Comparison of ENCODE assay signal across 9 cellular contexts in the genomic region with DNA sequence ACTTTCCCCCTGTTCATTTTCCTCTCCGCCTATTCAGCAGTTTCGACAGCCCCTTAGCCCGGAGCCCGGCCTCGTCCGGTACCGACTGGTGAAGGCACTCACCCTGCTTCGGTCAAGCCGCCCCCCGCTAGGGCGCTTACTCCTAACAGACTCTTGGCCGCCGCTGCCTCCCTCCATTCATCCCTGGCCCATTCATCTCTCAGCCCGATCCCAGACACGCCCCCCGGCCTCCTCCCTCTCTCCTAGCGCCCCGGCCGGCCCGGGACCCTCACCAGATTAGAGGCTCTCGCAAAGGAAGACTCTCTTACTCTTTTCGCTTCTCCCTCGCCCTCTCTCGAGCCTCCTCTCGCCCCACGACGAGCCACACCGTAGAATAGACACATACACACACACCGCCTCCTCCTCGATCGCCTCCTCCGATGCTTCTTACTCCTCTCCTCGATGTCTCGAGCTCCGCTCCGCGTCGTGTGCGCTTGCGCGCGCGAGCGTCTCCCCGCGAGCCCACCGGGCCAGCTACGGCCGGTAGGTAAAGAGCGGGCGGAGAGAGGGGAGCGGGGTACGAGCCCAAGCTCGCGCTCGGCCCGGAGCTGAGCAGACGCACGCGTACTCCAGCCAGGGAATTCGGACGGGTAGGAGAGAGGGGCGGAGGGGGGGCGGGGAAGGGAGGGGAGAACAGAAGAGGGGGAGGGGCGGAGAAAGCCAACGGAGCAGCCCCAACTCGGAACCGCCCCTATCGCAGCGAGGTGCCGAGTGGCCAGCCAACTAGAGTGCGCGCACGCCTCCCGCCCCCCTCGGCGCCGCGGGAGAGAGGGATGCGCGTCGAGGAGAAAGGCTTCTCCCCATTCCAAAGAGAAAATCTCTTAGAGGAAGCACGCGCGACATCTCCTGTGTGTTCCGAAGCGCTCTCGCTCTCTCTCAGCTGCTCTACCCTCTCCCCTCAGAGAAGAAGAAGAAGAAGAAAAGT. TPM values are rescaled to one million over a fixed set of nuclear protein-coding genes. Genes with fewer than 3 reads are reported as not detected.
DNase-seq lines count a peak whose midpoint lies in the region; ATAC-seq and TF ChIP-seq lines count a peak whose summit lies in the region.
"Had no signal": no experiment of that assay in that cellular context is flagged by ENCODE, and none has a peak within 500 bp of the region (broad histone marks: within the 10 kb centered on the region; RNA-seq: fewer than 3 reads in every experiment).

A gene (minus strand): TSS at position 633 of the 964 bp plus-strand sequence.

- peak within 1 kb of the TSS; percentile 88 for H3K4me3 Mint-ChIP-seq in GM23338
- H3K4me3 Mint-ChIP-seq in activated T-helper 1 cell treated with anti-CD3 and anti-CD28 coated beads, Interleukin-12 subunit alpha, Interleukin-12 subunit beta, Interleukin-2, Interleukin-4 antibody, amounts not matched to agents 30 ng/mL and 10 ng/mL and 1 ng/mL, durations not matched to agents 14 hours and 24 hours and 36 hours = peak within 1 kb of the TSS; percentile 83
- H3K4me3 Mint-ChIP-seq in stimulated activated memory B cell treated with anti-CD40 and anti-IgM and Interleukin-4, amounts not matched to agents 10 μg/mL and 1 μg/mL and 100 μg/mL, for 72 hours = peak within 1 kb of the TSS; percentile 80

- no peaks in the 10 kb centered on the region for H3F3A ChIP-seq in GM23338 (replicated peaks; ENCODE audit: low read depth)

- peak within 1 kb of the TSS; percentile 100 for H3K27ac Mint-ChIP-seq in GM23338
- no peak within 1 kb of the TSS for H3K27ac Mint-ChIP-seq in activated T-helper 1 cell treated with anti-CD3 and anti-CD28 coated beads, Interleukin-12 subunit alpha, Interleukin-12 subunit beta, Interleukin-2, Interleukin-4 antibody, amounts not matched to agents 30 ng/mL and 10 ng/mL and 1 ng/mL, durations not matched to agents 14 hours and 24 hours and 36 hours
- peak within 1 kb of the TSS; percentile 38 for H3K27ac Mint-ChIP-seq in stimulated activated memory B cell treated with anti-CD40 and anti-IgM and Interleukin-4, amounts not matched to agents 10 μg/mL and 1 μg/mL and 100 μg/mL, for 72 hours

- no peaks in the 10 kb centered on the region for H4K20me1 ChIP-seq in GM23338 (replicated peaks; ENCODE audit: insufficient read depth)

- peaks cover 12% of the 10 kb centered on the region for H3K27me3 Mint-ChIP-seq in GM23338 (ENCODE audit: insufficient read depth, low read depth, poor library complexity)
- H3K27me3 Mint-ChIP-seq in activated T-helper 1 cell treated with anti-CD3 and anti-CD28 coated beads, Interleukin-12 subunit alpha, Interleukin-12 subunit beta, Interleukin-2, Interleukin-4 antibody, amounts not matched to agents 30 ng/mL and 10 ng/mL and 1 ng/mL, durations not matched to agents 14 hours and 24 hours and 36 hours (ENCODE audit: insufficient read depth) = peaks cover 36% of the 10 kb centered on the region
- H3K27me3 Mint-ChIP-seq in stimulated activated memory B cell treated with anti-CD40 and anti-IgM and Interleukin-4, amounts not matched to agents 10 μg/mL and 1 μg/mL and 100 μg/mL, for 72 hours = peaks cover 30% of the 10 kb centered on the region

- no peak for TF ChIP-seq CTCF in GM23338 (conservative IDR thresholded peaks at IDR 0.05; ENCODE audit: low read depth in 2 of 2)

- H3K79me2 ChIP-seq in GM23338 (replicated peaks; ENCODE audit: insufficient read depth) = peaks cover 44% of the 10 kb centered on the region

- peak within 1 kb of the TSS; percentile 99 for H3K27ac ChIP-seq in GM23338 (ENCODE audit: low read depth)

- no peaks in the 10 kb centered on the region for H3K36me3 ChIP-seq in GM23338 (ENCODE audit: insufficient read depth)

- peaks cover under 1% of the 10 kb centered on the region; the same call in 1 of the 3 replicates for H3K9me3 Mint-ChIP-seq in GM23338
- no peaks in the 10 kb centered on the region for H3K9me3 Mint-ChIP-seq in activated T-helper 1 cell treated with anti-CD3 and anti-CD28 coated beads, Interleukin-12 subunit alpha, Interleukin-12 subunit beta, Interleukin-2, Interleukin-4 antibody, amounts not matched to agents 30 ng/mL and 10 ng/mL and 1 ng/mL, durations not matched to agents 14 hours and 24 hours and 36 hours
- H3K9me3 Mint-ChIP-seq in stimulated activated memory B cell treated with anti-CD40 and anti-IgM and Interleukin-4, amounts not matched to agents 10 μg/mL and 1 μg/mL and 100 μg/mL, for 72 hours = no peaks in the 10 kb centered on the region

- intact Hi-C loops in activated T-helper 1 cell treated with anti-CD3 and anti-CD28 coated beads, Interleukin-12 subunit alpha, Interleukin-12 subunit beta, Interleukin-2, Interleukin-4 antibody, amounts not matched to agents 30 ng/mL and 10 ng/mL and 1 ng/mL, durations not matched to agents 14 hours and 24 hours and 36 hours (cut with micrococcal nuclease) = loop anchor here (1.0 to 10.0 kb wide), 2 partner anchors 83 to 313 kb away; a partner anchor contains a TSS

- H3K27me3 ChIP-seq in GM23338 (ENCODE audit: insufficient read depth) = no peaks in the 10 kb centered on the region

- peak within 1 kb of the TSS; percentile 92 for H3K4me2 ChIP-seq in GM23338

- DNase-seq in GM23338 (ENCODE audit: low spot score) (peak; percentile 90), NCI-H748 treated with DMSO at 0.1 percent for 48 hours (lab: John Stamatoyannopoulos, UW) (peak; percentile 78), fibroblast of gingiva (ENCODE audit: low read depth) (peak; percentile 15), mucosa of gallbladder (ENCODE audit: low spot score) (peak; percentile 78), UCSD-AML1 (lab: John Stamatoyannopoulos, UW; ENCODE audit: unreplicated experiment) (no peak)
- DNase-seq in activated T-helper 1 cell treated with anti-CD3 and anti-CD28 coated beads, Interleukin-12 subunit alpha, Interleukin-12 subunit beta, Interleukin-2, Interleukin-4 antibody, amounts not matched to agents 30 ng/mL and 10 ng/mL and 1 ng/mL, durations not matched to agents 14 hours and 24 hours and 36 hours (ENCODE audit: low spot score) = peak; percentile 1

- no peak within 1 kb of the TSS; the same call in 1 of the 2 replicates for H2AFZ ChIP-seq in GM23338

- ATAC-seq in GM23338 (peak; percentile 75), HG03159 (IDR thresholded peaks at IDR 0.05; ENCODE audit: unreplicated experiment) (no peak)
- ATAC-seq in stimulated activated memory B cell treated with anti-CD40 and anti-IgM and Interleukin-4, amounts not matched to agents 10 μg/mL and 1 μg/mL and 100 μg/mL, for 72 hours = peak; percentile 76

- peak within 1 kb of the TSS; percentile 81 for H3K4me3 ChIP-seq in GM23338

- H3K4me1 Mint-ChIP-seq in GM23338 = peaks cover 29% of the 10 kb centered on the region
- H3K4me1 Mint-ChIP-seq in activated T-helper 1 cell treated with anti-CD3 and anti-CD28 coated beads, Interleukin-12 subunit alpha, Interleukin-12 subunit beta, Interleukin-2, Interleukin-4 antibody, amounts not matched to agents 30 ng/mL and 10 ng/mL and 1 ng/mL, durations not matched to agents 14 hours and 24 hours and 36 hours (ENCODE audit: low read depth) = peaks cover 13% of the 10 kb centered on the region
- peaks cover 19% of the 10 kb centered on the region for H3K4me1 Mint-ChIP-seq in stimulated activated memory B cell treated with anti-CD40 and anti-IgM and Interleukin-4, amounts not matched to agents 10 μg/mL and 1 μg/mL and 100 μg/mL, for 72 hours

- H3K36me3 Mint-ChIP-seq in GM23338 (ENCODE audit: low read depth) = peaks cover 4% of the 10 kb centered on the region
- H3K36me3 Mint-ChIP-seq in activated T-helper 1 cell treated with anti-CD3 and anti-CD28 coated beads, Interleukin-12 subunit alpha, Interleukin-12 subunit beta, Interleukin-2, Interleukin-4 antibody, amounts not matched to agents 30 ng/mL and 10 ng/mL and 1 ng/mL, durations not matched to agents 14 hours and 24 hours and 36 hours (ENCODE audit: low read depth) = no peaks in the 10 kb centered on the region
- H3K36me3 Mint-ChIP-seq in stimulated activated memory B cell treated with anti-CD40 and anti-IgM and Interleukin-4, amounts not matched to agents 10 μg/mL and 1 μg/mL and 100 μg/mL, for 72 hours = no peaks in the 10 kb centered on the region

- H3K4me1 ChIP-seq in GM23338 (ENCODE audit: insufficient read depth) = peaks cover 11% of the 10 kb centered on the region; the same call in 1 of the 2 replicates

- no peaks in the 10 kb centered on the region for H3K9me2 ChIP-seq in GM23338 (ENCODE audit: insufficient read depth)

TF ChIP-seq in GM23338, 12 proteins besides CTCF, POLR2A, EP300 and RAD21:
- no peak for TF ChIP-seq STAT1 (IDR thresholded peaks at IDR 0.05; ENCODE audit: unreplicated experiment)
- peak; percentile 68; the same call in 1 of the 2 replicates for TF ChIP-seq POLR2AphosphoS5 (IDR thresholded peaks at IDR 0.05; ENCODE audit: low read depth)

RNA-seq across cellular contexts. Expression of the gene that starts here (rescaled TPM):
- 27.4 and 27.6 TPM in 2 replicates for total RNA-seq in GM23338 (2014; rRNA removed; shearing (Covaris generic))
- 51.5 and 57.5 TPM in 2 replicates for polyA plus RNA-seq in GM23338 (2016; fragmentation: Nextera tagmentation; extraction: Ambion mirVana)
- total RNA-seq in activated T-helper 1 cell treated with anti-CD3 and anti-CD28 coated beads, Interleukin-12 subunit alpha, Interleukin-12 subunit beta, Interleukin-2, Interleukin-4 antibody, amounts not matched to agents 30 ng/mL and 10 ng/mL and 1 ng/mL, durations not matched to agents 14 hours and 24 hours and 36 hours = 0.02 and 0.16 TPM in 2 replicates
- total RNA-seq in mucosa of gallbladder = 6.2 TPM
- total RNA-seq: T-helper 2 cell treated with Interferon-gamma antibody and Interleukin-4, amounts not matched to agents 100 ng/mL and 5 ng/mL, for 36 hours had no signal

Comparison
In these comparisons a context has a peak if more than half of its experiments do, and no peak if none do; other contexts are left out.
1. Peak in DNase-seq in activated T-helper 1 cell treated with anti-CD3 and anti-CD28 coated beads, Interleukin-12 subunit alpha, Interleukin-12 subunit beta, Interleukin-2, Interleukin-4 antibody, amounts not matched to agents 30 ng/mL and 10 ng/mL and 1 ng/mL, durations not matched to agents 14 hours and 24 hours and 36 hours; RNA of the gene not detected or under 1 TPM.